In genomic region chr5:115543365-115543700, GRCh38 we compare ENCODE assay signal across 8 cellular contexts. TPM values are rescaled to one million over a fixed set of nuclear protein-coding genes. Genes with fewer than 3 reads are reported as not detected.
DNase-seq lines count a peak whose midpoint lies in the region; ATAC-seq, FAIRE-seq and TF ChIP-seq lines count a peak whose summit lies in the region.

No MANE protein-coding gene starts in this region.

- H3K27me3 ChIP-seq in testis, result no peaks in the 10 kb centered on the region

- no peak for DNase-seq in activated CD4-positive, alpha-beta T cell treated with anti-CD3 and anti-CD28 coated beads, Interleukin-2, amount 10 ng/mL, durations not matched to agents 7 days and 5 days
- DNase-seq in activated CD4-positive, alpha-beta T cell treated with anti-CD3 and anti-CD28 coated beads for 1 hour, result no peak
- no peak for DNase-seq in activated naive CD8-positive, alpha-beta T cell treated with anti-CD3 and anti-CD28 coated beads, Interleukin-2, amount 50 U/mL, for 24 hours
- DNase-seq in left kidney (ENCODE audit: low read depth, low spot score) (peak; percentile 34), testis (no peak), HTR-8/SVneo (ENCODE audit: insufficient read length, low spot score) (no peak)
- DNase-seq in activated CD8-positive, alpha-beta memory T cell treated with anti-CD3 and anti-CD28 coated beads, Interleukin-2, amount 50 U/mL, for 48 hours, result no peak

- no peaks in the 10 kb centered on the region for H3K36me3 ChIP-seq in testis (ENCODE audit: low read depth, missing control alignments)

- no peak for TF ChIP-seq POLR2A in testis (IDR thresholded peaks at IDR 0.05)

- H3K27ac ChIP-seq in testis, result peak overlapping the region; percentile 99

- peak overlapping the region; percentile 99 for H3K4me3 Mint-ChIP-seq in activated CD4-positive, alpha-beta T cell treated with anti-CD3 and anti-CD28 coated beads, Interleukin-2, amount 10 ng/mL, durations not matched to agents 7 days and 5 days
- H3K4me3 Mint-ChIP-seq in activated naive CD8-positive, alpha-beta T cell treated with anti-CD3 and anti-CD28 coated beads, Interleukin-2, amount 50 U/mL, for 24 hours, result peak overlapping the region; percentile 95

- 1 to 7% methylated on average over 8 of the region's 8 CpGs for WGBS in testis, 2 donors

- H3K27me3 Mint-ChIP-seq in activated CD4-positive, alpha-beta T cell treated with anti-CD3 and anti-CD28 coated beads, Interleukin-2, amount 10 ng/mL, durations not matched to agents 7 days and 5 days, result no peaks in the 10 kb centered on the region
- H3K27me3 Mint-ChIP-seq in activated naive CD8-positive, alpha-beta T cell treated with anti-CD3 and anti-CD28 coated beads, Interleukin-2, amount 50 U/mL, for 24 hours, result no peaks in the 10 kb centered on the region

- no peak for FAIRE-seq in HTR-8/SVneo (lab: Jason Lieb, UNC)

- no peaks in the 10 kb centered on the region for H3K9me3 ChIP-seq in testis

- POLR2A ChIA-PET in activated CD4-positive, alpha-beta T cell treated with anti-CD3 and anti-CD28 coated beads, Interleukin-2, amount 10 ng/mL, durations not matched to agents 7 days and 5 days (lab: Charles Lee), result interaction anchor here (0.6 kb wide), 1 partner anchor 16 kb away, joined by 4 read pairs; no protein-coding TSS in a partner anchor

- TF ChIP-seq CTCF in testis (IDR thresholded peaks at IDR 0.05), result no peak

- peaks cover 7% of the 10 kb centered on the region for H3K9me3 Mint-ChIP-seq in activated CD4-positive, alpha-beta T cell treated with anti-CD3 and anti-CD28 coated beads, Interleukin-2, amount 10 ng/mL, durations not matched to agents 7 days and 5 days
- H3K9me3 Mint-ChIP-seq in activated naive CD8-positive, alpha-beta T cell treated with anti-CD3 and anti-CD28 coated beads, Interleukin-2, amount 50 U/mL, for 24 hours, result peaks cover 13% of the 10 kb centered on the region

- H3K36me3 Mint-ChIP-seq in activated CD4-positive, alpha-beta T cell treated with anti-CD3 and anti-CD28 coated beads, Interleukin-2, amount 10 ng/mL, durations not matched to agents 7 days and 5 days (ENCODE audit: low read depth), result peaks cover 60% of the 10 kb centered on the region
- peaks cover 61% of the 10 kb centered on the region for H3K36me3 Mint-ChIP-seq in activated naive CD8-positive, alpha-beta T cell treated with anti-CD3 and anti-CD28 coated beads, Interleukin-2, amount 50 U/mL, for 24 hours (ENCODE audit: low read depth)

- intact Hi-C loops in testis (cut with DNase I; ENCODE audit: low total_unique reads), result no loop called here

- H3K4me1 Mint-ChIP-seq in activated CD4-positive, alpha-beta T cell treated with anti-CD3 and anti-CD28 coated beads, Interleukin-2, amount 10 ng/mL, durations not matched to agents 7 days and 5 days, result peaks cover 55% of the 10 kb centered on the region
- H3K4me1 Mint-ChIP-seq in activated naive CD8-positive, alpha-beta T cell treated with anti-CD3 and anti-CD28 coated beads, Interleukin-2, amount 50 U/mL, for 24 hours, result peaks cover 48% of the 10 kb centered on the region

- CTCF ChIA-PET in activated CD4-positive, alpha-beta T cell treated with anti-CD3 and anti-CD28 coated beads, Interleukin-2, amount 10 ng/mL, durations not matched to agents 7 days and 5 days (lab: Charles Lee), result interaction anchor here (1.0 to 1.4 kb wide), 3 partner anchors 16 to 23 kb away, joined by 3 to 6 read pairs (median 3); no protein-coding TSS in a partner anchor

- peaks cover 29% of the 10 kb centered on the region for H3K4me1 ChIP-seq in testis

- ATAC-seq in activated naive CD8-positive, alpha-beta T cell treated with anti-CD3 and anti-CD28 coated beads, Interleukin-2, amount 50 U/mL, for 24 hours, result no peak
- ATAC-seq in HG03521 (IDR thresholded peaks at IDR 0.05; ENCODE audit: unreplicated experiment), result no peak

- peak overlapping the region; percentile 94 to 98 for H3K4me3 ChIP-seq in testis

- H3K27ac Mint-ChIP-seq in activated CD4-positive, alpha-beta T cell treated with anti-CD3 and anti-CD28 coated beads, Interleukin-2, amount 10 ng/mL, durations not matched to agents 7 days and 5 days, result peak overlapping the region; percentile 100
- H3K27ac Mint-ChIP-seq in activated naive CD8-positive, alpha-beta T cell treated with anti-CD3 and anti-CD28 coated beads, Interleukin-2, amount 50 U/mL, for 24 hours, result peak overlapping the region; percentile 94

RNA-seq across cellular contexts. Expression of gene FEM1C, which starts 1.2 kb away (rescaled TPM):
- total RNA-seq in activated CD4-positive, alpha-beta T cell treated with anti-CD3 and anti-CD28 coated beads, Interleukin-2, amount 10 ng/mL, durations not matched to agents 7 days and 5 days, result 10 to 100 TPM; 13.9 to 15.5 TPM
- total RNA-seq in testis, result 10 to 100 TPM; 20.0 to 28.7 TPM
- 25.9 TPM for polyA plus RNA-seq in testis (ENCODE audit: insufficient read depth, low read depth, low replicate concordance)

RNA-seq across cellular contexts. Expression of gene TICAM2, which starts 58.9 kb away (rescaled TPM):
- 1 to 10 TPM; 1.1 to 1.4 TPM for total RNA-seq in activated CD4-positive, alpha-beta T cell treated with anti-CD3 and anti-CD28 coated beads, Interleukin-2, amount 10 ng/mL, durations not matched to agents 7 days and 5 days
- under 1 TPM in 1 of 2 donors, not detected in 1; 0.68 TPM for total RNA-seq in testis
- polyA plus RNA-seq in testis (ENCODE audit: insufficient read depth, low read depth, low replicate concordance), result 1.1 TPM
